24 cellular contexts compared by ENCODE assay signal in genomic region chr10:19325581-19325980, GRCh38.
"Had no signal": no experiment of that assay in that cellular context is flagged by ENCODE, and none has a peak within 500 bp of the region (broad histone marks: within the 10 kb centered on the region; RNA-seq: fewer than 3 reads in every experiment).

No MANE protein-coding gene starts in this region.

- H3K27me3 ChIP-seq: adrenal gland, gastroesophageal sphincter, stomach, suprapubic skin, transverse colon had no signal

- DNase-seq: activated CD4-positive, alpha-beta T cell treated with anti-CD3 and anti-CD28 coated beads, Interleukin-2, amount 10 ng/mL, durations not matched to agents 7 days and 5 days; activated CD8-positive, alpha-beta T cell treated with anti-CD3 and anti-CD28 coated beads, Interleukin-2, amount 10 ng/mL, durations not matched to agents 7 days and 5 days; activated T-cell treated with anti-CD3 and anti-CD28 coated beads, Interleukin-2, amount 50 U/mL, for 24 hours; adrenal gland; effector CD4-positive, alpha-beta T cell; heart left ventricle; lower lobe of right lung; naive thymus-derived CD4-positive, alpha-beta T cell; stimulated activated CD4-positive, alpha-beta T cell treated with anti-CD3 and anti-CD28 coated beads, Interleukin-15, amount 100 ng/mL, for 24 hours; stomach; T-cell; transverse colon had no signal

- H3K4me2 ChIP-seq: smooth muscle cell had no signal

- H3K36me3 ChIP-seq: adrenal gland, gastroesophageal sphincter, heart left ventricle, lower lobe of right lung, stomach, suprapubic skin, transverse colon had no signal

- H3K4me3 Mint-ChIP-seq: activated CD4-positive, alpha-beta T cell treated with anti-CD3 and anti-CD28 coated beads, Interleukin-2, amount 10 ng/mL, durations not matched to agents 7 days and 5 days; activated CD8-positive, alpha-beta T cell treated with anti-CD3 and anti-CD28 coated beads, Interleukin-2, amount 10 ng/mL, durations not matched to agents 7 days and 5 days; activated naive CD8-positive, alpha-beta T cell; activated T-cell treated with anti-CD3 and anti-CD28 coated beads, Interleukin-2, amount 50 U/mL, for 24 hours; activated T-helper 17 cell treated with anti-CD3 and anti-CD28 coated beads, Interleukin-2, amount 50 U/mL, for 72 hours; dendritic cell treated with granulocyte-macrophage colony-stimulating factor and Interleukin-4, amounts not matched to agents 40 ng/mL and 50 ng/mL, for 4 days; naive thymus-derived CD4-positive, alpha-beta T cell; neural crest cell; stimulated activated memory B cell treated with anti-CD40 and anti-IgM and Interleukin-4, amounts not matched to agents 10 μg/mL and 1 μg/mL and 100 μg/mL, for 72 hours; T-cell; T-helper 2 cell treated with Interferon-gamma antibody and Interleukin-4, amounts not matched to agents 5 μg/mL and 100 μg/mL, for 36 hours had no signal

- H3K27me3 Mint-ChIP-seq: activated CD4-positive, alpha-beta T cell treated with anti-CD3 and anti-CD28 coated beads, Interleukin-2, amount 10 ng/mL, durations not matched to agents 7 days and 5 days; activated naive CD8-positive, alpha-beta T cell; activated T-cell treated with anti-CD3 and anti-CD28 coated beads, Interleukin-2, amount 50 U/mL, for 24 hours; activated T-helper 17 cell treated with anti-CD3 and anti-CD28 coated beads, Interleukin-2, amount 50 U/mL, for 72 hours; dendritic cell treated with granulocyte-macrophage colony-stimulating factor and Interleukin-4, amounts not matched to agents 40 ng/mL and 50 ng/mL, for 4 days; naive thymus-derived CD4-positive, alpha-beta T cell; stimulated activated memory B cell treated with anti-CD40 and anti-IgM and Interleukin-4, amounts not matched to agents 10 μg/mL and 1 μg/mL and 100 μg/mL, for 72 hours; T-cell had no signal

- H3K4me3 ChIP-seq: adrenal gland, gastroesophageal sphincter, heart left ventricle, lower lobe of right lung, smooth muscle cell, stomach, suprapubic skin, transverse colon had no signal

- H3K4me1 ChIP-seq: adrenal gland, gastroesophageal sphincter, heart left ventricle, lower lobe of right lung, stomach, suprapubic skin, transverse colon had no signal

- H3K27ac ChIP-seq: adrenal gland, gastroesophageal sphincter, heart left ventricle, lower lobe of right lung, stomach, suprapubic skin, transverse colon, VCaP had no signal

- H3K36me3 Mint-ChIP-seq: activated naive CD8-positive, alpha-beta T cell; naive thymus-derived CD4-positive, alpha-beta T cell; stimulated activated memory B cell treated with anti-CD40 and anti-IgM and Interleukin-4, amounts not matched to agents 10 μg/mL and 1 μg/mL and 100 μg/mL, for 72 hours; T-cell had no signal

- H3K27ac Mint-ChIP-seq: activated CD4-positive, alpha-beta T cell treated with anti-CD3 and anti-CD28 coated beads, Interleukin-2, amount 10 ng/mL, durations not matched to agents 7 days and 5 days; activated CD8-positive, alpha-beta T cell treated with anti-CD3 and anti-CD28 coated beads, Interleukin-2, amount 10 ng/mL, durations not matched to agents 7 days and 5 days; activated naive CD8-positive, alpha-beta T cell; activated T-cell treated with anti-CD3 and anti-CD28 coated beads, Interleukin-2, amount 50 U/mL, for 24 hours; activated T-helper 17 cell treated with anti-CD3 and anti-CD28 coated beads, Interleukin-2, amount 50 U/mL, for 72 hours; dendritic cell treated with granulocyte-macrophage colony-stimulating factor and Interleukin-4, amounts not matched to agents 40 ng/mL and 50 ng/mL, for 4 days; naive thymus-derived CD4-positive, alpha-beta T cell; stimulated activated memory B cell treated with anti-CD40 and anti-IgM and Interleukin-4, amounts not matched to agents 10 μg/mL and 1 μg/mL and 100 μg/mL, for 72 hours; T-cell; T-helper 2 cell treated with Interferon-gamma antibody and Interleukin-4, amounts not matched to agents 5 μg/mL and 100 μg/mL, for 36 hours had no signal

- H3K9me3 ChIP-seq: adrenal gland, gastroesophageal sphincter, heart left ventricle, lower lobe of right lung, stomach, suprapubic skin, transverse colon had no signal

- H3K9me3 Mint-ChIP-seq: dendritic cell treated with granulocyte-macrophage colony-stimulating factor and Interleukin-4, amounts not matched to agents 40 ng/mL and 50 ng/mL, for 4 days; neural crest cell; stimulated activated memory B cell treated with anti-CD40 and anti-IgM and Interleukin-4, amounts not matched to agents 10 μg/mL and 1 μg/mL and 100 μg/mL, for 72 hours; T-cell had no signal

- H3K4me1 Mint-ChIP-seq: activated CD4-positive, alpha-beta T cell treated with anti-CD3 and anti-CD28 coated beads, Interleukin-2, amount 10 ng/mL, durations not matched to agents 7 days and 5 days; activated T-helper 17 cell treated with anti-CD3 and anti-CD28 coated beads, Interleukin-2, amount 50 U/mL, for 72 hours; naive thymus-derived CD4-positive, alpha-beta T cell; neural crest cell; stimulated activated memory B cell treated with anti-CD40 and anti-IgM and Interleukin-4, amounts not matched to agents 10 μg/mL and 1 μg/mL and 100 μg/mL, for 72 hours; T-cell had no signal

- FAIRE-seq: endometrium, urothelium cell line had no signal
